23 cellular contexts compared by ENCODE assay signal in the genomic region with DNA sequence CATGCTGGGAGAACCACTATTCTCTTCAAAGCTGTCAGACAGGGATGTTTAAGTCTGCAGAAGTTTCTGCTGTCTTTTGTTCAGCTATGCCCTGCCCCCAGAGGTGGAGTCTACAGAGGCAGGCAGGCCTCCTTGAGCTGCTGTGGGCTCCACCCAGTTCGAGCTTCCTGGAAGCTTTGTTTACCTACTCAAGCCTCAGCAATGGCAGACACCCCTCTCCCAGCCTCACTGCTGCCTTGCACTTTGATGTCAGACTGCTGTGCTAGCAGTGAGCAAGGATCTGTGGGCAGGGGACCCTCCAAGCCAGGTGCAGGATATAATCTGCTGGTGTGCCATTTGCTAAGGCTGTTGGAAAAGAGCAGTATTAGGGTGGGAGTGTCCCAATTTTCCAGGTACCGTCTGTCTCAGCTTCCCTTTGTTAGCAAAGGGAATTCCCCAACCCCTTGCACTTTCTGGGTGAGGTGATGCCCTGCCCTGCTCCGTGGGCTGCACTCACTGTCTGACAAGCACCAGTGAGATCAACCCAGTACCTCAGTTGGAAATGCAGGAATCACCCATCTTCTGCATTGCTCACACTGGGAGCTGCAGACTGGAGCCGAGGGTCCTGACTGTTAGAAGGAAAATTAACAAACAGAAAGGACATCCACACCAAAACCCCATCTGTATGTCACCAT. TPM values are rescaled to one million over a fixed set of nuclear protein-coding genes. Genes with fewer than 3 reads are reported as not detected.
"Had no signal": no experiment of that assay in that cellular context is flagged by ENCODE, and none has a peak within 500 bp of the region (broad histone marks: within the 10 kb centered on the region; RNA-seq: fewer than 3 reads in every experiment).

No MANE protein-coding gene starts in this region.

RNA-seq across cellular contexts. Expression of a gene that starts 8.2 kb away (rescaled TPM):
- total RNA-seq: endothelial cell of umbilical vein, epithelial cell of proximal tubule, esophagus muscularis mucosa, fibroblast of lung, foreskin keratinocyte, gastroesophageal sphincter, heart left ventricle, kidney, lung, mesothelial cell of epicardium, mucosa of descending colon, osteocyte, prostate gland, right atrium auricular region, sciatic nerve, smooth muscle cell, thoracic aorta, tibial nerve had no signal
- polyA plus RNA-seq: fibroblast of lung, foreskin keratinocyte, heart left ventricle, hepatocyte, smooth muscle cell had no signal

RNA-seq across cellular contexts. Expression of a gene that starts 21.8 kb away (rescaled TPM):
- total RNA-seq: dermis blood vessel endothelial cell, endothelial cell of umbilical vein, epithelial cell of proximal tubule, esophagus muscularis mucosa, fibroblast of lung, foreskin keratinocyte, gastroesophageal sphincter, heart left ventricle, hepatocyte, kidney, left lobe of liver, liver, lung, mesothelial cell of epicardium, mucosa of descending colon, osteocyte, prostate gland, right atrium auricular region, sciatic nerve, smooth muscle cell, thoracic aorta, tibial nerve, upper lobe of left lung had no signal
- polyA plus RNA-seq: endothelial cell of umbilical vein, fibroblast of lung, foreskin keratinocyte, heart left ventricle, hepatocyte, liver, lung, smooth muscle cell had no signal
